Comparison of ENCODE assay signal across 8 cellular contexts in the genomic region with DNA sequence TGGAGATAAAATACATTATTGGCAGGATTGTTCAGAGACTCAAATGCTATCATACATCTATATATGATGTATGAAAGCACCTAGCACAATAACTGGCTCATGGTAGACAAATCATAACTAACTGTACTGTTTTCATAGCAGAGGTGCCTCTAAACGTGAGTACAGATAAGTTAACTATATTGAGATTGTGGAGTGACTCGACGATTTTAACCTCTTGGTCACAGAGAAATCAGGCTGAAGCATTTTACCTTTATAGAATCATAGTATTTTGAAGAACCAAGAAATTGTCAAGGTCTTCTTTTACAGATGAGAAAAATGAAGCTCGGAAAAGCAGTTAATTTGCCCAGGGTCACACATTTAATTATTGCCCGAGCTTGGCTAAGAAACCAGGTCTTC. TPM values are rescaled to one million over a fixed set of nuclear protein-coding genes. Genes with fewer than 3 reads are reported as not detected.
DNase-seq lines count a peak whose midpoint lies in the region; ATAC-seq and TF ChIP-seq lines count a peak whose summit lies in the region.

No MANE protein-coding gene starts in this region.

- H3K27ac ChIP-seq in GM23248 (peak overlapping the region; percentile 81), Peyer's patch (peak overlapping the region in 3 of 4 donors; percentile 91 to 99 (median 98)), esophagus (ENCODE audit: low read depth in 2 of 2, low read length in 1 of 2) (peak overlapping the region; percentile 47 to 97), gastrocnemius medialis (peak overlapping the region; percentile 85 to 91 (median 88))

- H3K9me2 ChIP-seq in GM23248 (ENCODE audit: insufficient read depth) = no peaks in the 10 kb centered on the region

- H3K4me2 ChIP-seq in GM23248 (ENCODE audit: unreplicated experiment) = peak overlapping the region; percentile 88

- WGBS in GM23248 (ENCODE audit: low coverage in 1 of 2, low lambda C conversion rate in 2 of 2, missing lambda C conversion rate in 2 of 2), 2 experiments = 68 to 70% methylated on average over 5 of the region's 5 CpGs
- WGBS in esophagus, 2 donors = 61 to 80% methylated on average over 5 of the region's 5 CpGs

- no peaks in the 10 kb centered on the region for H3K27me3 ChIP-seq in GM23248 (replicated peaks; ENCODE audit: insufficient read depth)
- H3K27me3 ChIP-seq in Peyer's patch = no peaks in the 10 kb centered on the region
- H3K27me3 ChIP-seq in esophagus (ENCODE audit: control insufficient read depth in 1 of 2, insufficient read depth in 2 of 2, low read length in 2 of 2) = no peaks in the 10 kb centered on the region
- no peaks in the 10 kb centered on the region for H3K27me3 ChIP-seq in gastrocnemius medialis

- H3K36me3 ChIP-seq in GM23248 (ENCODE audit: low read depth) (peaks cover 10% of the 10 kb centered on the region), Peyer's patch (no peaks in the 10 kb centered on the region), esophagus (ENCODE audit: control insufficient read depth in 2 of 2, insufficient read depth in 2 of 2, low read length in 1 of 2) (no peaks in the 10 kb centered on the region), gastrocnemius medialis (peaks cover 0 to 9% of the 10 kb centered on the region in 2 donors)

- peak overlapping the region; percentile 89 for H3K9ac ChIP-seq in GM23248

- H3K4me1 ChIP-seq in GM23248 (ENCODE audit: insufficient read depth) (peaks cover 13% of the 10 kb centered on the region; the same call in 1 of the 2 replicates), Peyer's patch (peaks cover 0 to 8% (median 0%) of the 10 kb centered on the region in 4 donors), esophagus (ENCODE audit: control insufficient read depth in 2 of 2, insufficient read depth in 2 of 2, low read length in 1 of 2) (no peaks in the 10 kb centered on the region), gastrocnemius medialis (peaks cover 3 to 6% of the 10 kb centered on the region in 2 donors)

- TF ChIP-seq CTCF in Peyer's patch (IDR thresholded peaks at IDR 0.05) (no peak), gastrocnemius medialis (IDR thresholded peaks at IDR 0.05 in 4 of 5, conservative IDR thresholded peaks at IDR 0.05 in 1 of 5) (no peak)

- peaks cover 53% of the 10 kb centered on the region for H3F3A ChIP-seq in GM23248 (ENCODE audit: insufficient read depth)

- H3K9me3 ChIP-seq in GM23248 (ENCODE audit: low read depth) = no peaks in the 10 kb centered on the region
- H3K9me3 ChIP-seq in Peyer's patch = no peaks in the 10 kb centered on the region
- no peaks in the 10 kb centered on the region for H3K9me3 ChIP-seq in esophagus (ENCODE audit: control insufficient read depth in 2 of 2, insufficient read depth in 1 of 2, low read depth in 1 of 2, low read length in 1 of 2)
- no peaks in the 10 kb centered on the region for H3K9me3 ChIP-seq in gastrocnemius medialis

- H3K4me3 ChIP-seq in GM23248 (peak overlapping the region; percentile 79), Peyer's patch (peak overlapping the region in 2 of 4 donors; percentile 69 to 82), esophagus (ENCODE audit: low read depth in 1 of 2, low read length in 2 of 2) (no peak overlapping the region), gastrocnemius medialis (peak overlapping the region; percentile 76 to 87 (median 80))

- intact Hi-C loops in gastrocnemius medialis (cut with DNase I; ENCODE audit: low total_unique reads) = loop anchor here (5.0 kb wide), 1 partner anchor 1353 kb away; no protein-coding TSS in a partner anchor

- no peak for DNase-seq in GM23248
- DNase-seq in Peyer's patch = no peak
- no peak for DNase-seq in gastrocnemius medialis
- no peak for DNase-seq in effector CD4-positive, alpha-beta T cell

- peak overlapping the region; percentile 83 for H2AFZ ChIP-seq in GM23248

- TF ChIP-seq POLR2A in Peyer's patch (IDR thresholded peaks at IDR 0.05) (no peak), gastrocnemius medialis (IDR thresholded peaks at IDR 0.05) (no peak)

- H3K79me2 ChIP-seq in GM23248 (ENCODE audit: insufficient read depth) = peaks cover 34% of the 10 kb centered on the region

- H4K20me1 ChIP-seq in GM23248 (ENCODE audit: insufficient read depth) = no peaks in the 10 kb centered on the region

- in situ Hi-C loops in GM23248 (cut with MboI) = no loop called here
- in situ Hi-C loops in gastrocnemius medialis (cut with MboI; ENCODE audit: low sequenced_read_pairs in 4 of 4) = loop anchor here in 1 of 4 donors (25.0 kb wide), 1 partner anchor 1123 kb away; no protein-coding TSS in a partner anchor

- no peak for ATAC-seq in gastrocnemius medialis
- no peak for ATAC-seq in GM18873 (IDR thresholded peaks at IDR 0.05; ENCODE audit: low FRiP score, unreplicated experiment)
- ATAC-seq in HG03457 (IDR thresholded peaks at IDR 0.05; ENCODE audit: unreplicated experiment) = no peak
- no peak for ATAC-seq in activated CD4-positive, CD25-positive, alpha-beta regulatory T cell treated with anti-CD3 and anti-CD28 coated beads, Interleukin-2, amount 50 U/mL, for 24 hours

RNA-seq across cellular contexts. Expression of a gene that starts 0.7 kb away (rescaled TPM):
- total RNA-seq in GM23248 (2014; rRNA removed; shearing (Covaris generic)) = 43.6 and 47.3 TPM in 2 replicates
- 70.5 and 71.3 TPM in 2 replicates for polyA plus RNA-seq in GM23248 (2016; fragmentation: Nextera tagmentation; extraction: Ambion mirVana)
- total RNA-seq in Peyer's patch = 100 to 1,000 TPM in 1 of 4 donors, 10 to 100 TPM in 3; 45.4 to 111 (median 78.9) TPM
- 10 to 100 TPM; 30.7 to 37.2 TPM for polyA plus RNA-seq in esophagus
- 10 to 100 TPM; 29.2 to 50.1 (median 34.3) TPM for total RNA-seq in gastrocnemius medialis

RNA-seq across cellular contexts. Expression of a gene that starts 28.3 kb away (rescaled TPM):
- total RNA-seq in GM23248 (2014; rRNA removed; shearing (Covaris generic)) = 94.1 and 128 TPM in 2 replicates
- 284 and 294 TPM in 2 replicates for polyA plus RNA-seq in GM23248 (2016; fragmentation: Nextera tagmentation; extraction: Ambion mirVana)
- 10 to 100 TPM; 26.5 to 38.8 (median 34.7) TPM for total RNA-seq in Peyer's patch
- 10 to 100 TPM; 65.5 to 80.7 TPM for polyA plus RNA-seq in esophagus
- 100 to 1,000 TPM in 3 of 4 donors, 10 to 100 TPM in 1; 77.7 to 106 (median 102) TPM for total RNA-seq in gastrocnemius medialis

Comparison
In these comparisons a context has a peak if more than half of its experiments do, and no peak if none do; other contexts are left out.
1. H3K4me3 ChIP-seq: peak in GM23248 (single experiment) and gastrocnemius medialis (4 of 4); none in esophagus (0 of 2).
2. Peak in every context shown above with its lines, with median percentiles within 50 percentile points of each other: H3K27ac ChIP-seq.